1 cellular context compared by ENCODE assay signal in genomic region chr10:129963831-129964501, GRCh38.
TF ChIP-seq lines count a peak whose summit lies in the region.

A gene with protein sequence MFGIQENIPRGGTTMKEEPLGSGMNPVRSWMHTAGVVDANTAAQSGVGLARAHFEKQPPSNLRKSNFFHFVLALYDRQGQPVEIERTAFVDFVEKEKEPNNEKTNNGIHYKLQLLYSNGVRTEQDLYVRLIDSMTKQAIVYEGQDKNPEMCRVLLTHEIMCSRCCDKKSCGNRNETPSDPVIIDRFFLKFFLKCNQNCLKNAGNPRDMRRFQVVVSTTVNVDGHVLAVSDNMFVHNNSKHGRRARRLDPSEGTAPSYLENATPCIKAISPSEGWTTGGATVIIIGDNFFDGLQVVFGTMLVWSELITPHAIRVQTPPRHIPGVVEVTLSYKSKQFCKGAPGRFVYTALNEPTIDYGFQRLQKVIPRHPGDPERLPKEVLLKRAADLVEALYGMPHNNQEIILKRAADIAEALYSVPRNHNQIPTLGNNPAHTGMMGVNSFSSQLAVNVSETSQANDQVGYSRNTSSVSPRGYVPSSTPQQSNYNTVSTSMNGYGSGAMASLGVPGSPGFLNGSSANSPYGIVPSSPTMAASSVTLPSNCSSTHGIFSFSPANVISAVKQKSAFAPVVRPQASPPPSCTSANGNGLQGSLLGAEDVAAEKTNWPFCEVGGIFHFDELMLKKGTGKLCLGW (minus strand): TSS chr10:129964274. CDS start chr10:129963768, 506 bp downstream.

TF ChIP-seq in IMR-90, 13 proteins besides CTCF, POLR2A, EP300 and RAD21:
- no peak for TF ChIP-seq RFX5 (IDR thresholded peaks at IDR 0.05; ENCODE audit: low read depth, low read length)
- no peak for TF ChIP-seq MXI1 (IDR thresholded peaks at IDR 0.05; ENCODE audit: borderline replicate concordance, low read depth, low read length)
- TF ChIP-seq SMC3 (IDR thresholded peaks at IDR 0.05; ENCODE audit: low read depth, low read length), result no peak
- no peak for TF ChIP-seq MAFK (IDR thresholded peaks at IDR 0.05; ENCODE audit: low read depth, low read length)
- no peak; the same call in 1 of the 2 replicates for TF ChIP-seq MAZ (IDR thresholded peaks at IDR 0.05; ENCODE audit: borderline replicate concordance, low read depth, low read length)
- TF ChIP-seq NFE2L2 (IDR thresholded peaks at IDR 0.05; ENCODE audit: low read depth, low read length), result no peak
- TF ChIP-seq, protein P1, sequence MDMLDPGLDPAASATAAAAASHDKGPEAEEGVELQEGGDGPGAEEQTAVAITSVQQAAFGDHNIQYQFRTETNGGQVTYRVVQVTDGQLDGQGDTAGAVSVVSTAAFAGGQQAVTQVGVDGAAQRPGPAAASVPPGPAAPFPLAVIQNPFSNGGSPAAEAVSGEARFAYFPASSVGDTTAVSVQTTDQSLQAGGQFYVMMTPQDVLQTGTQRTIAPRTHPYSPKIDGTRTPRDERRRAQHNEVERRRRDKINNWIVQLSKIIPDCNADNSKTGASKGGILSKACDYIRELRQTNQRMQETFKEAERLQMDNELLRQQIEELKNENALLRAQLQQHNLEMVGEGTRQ (IDR thresholded peaks at IDR 0.05; ENCODE audit: low read depth, low read length), result no peak
- TF ChIP-seq FOS (IDR thresholded peaks at IDR 0.05; ENCODE audit: low read depth, low read length), result no peak
- TF ChIP-seq CEBPB (IDR thresholded peaks at IDR 0.05; ENCODE audit: low read depth, low read length), result no peak
